In the genomic region with DNA sequence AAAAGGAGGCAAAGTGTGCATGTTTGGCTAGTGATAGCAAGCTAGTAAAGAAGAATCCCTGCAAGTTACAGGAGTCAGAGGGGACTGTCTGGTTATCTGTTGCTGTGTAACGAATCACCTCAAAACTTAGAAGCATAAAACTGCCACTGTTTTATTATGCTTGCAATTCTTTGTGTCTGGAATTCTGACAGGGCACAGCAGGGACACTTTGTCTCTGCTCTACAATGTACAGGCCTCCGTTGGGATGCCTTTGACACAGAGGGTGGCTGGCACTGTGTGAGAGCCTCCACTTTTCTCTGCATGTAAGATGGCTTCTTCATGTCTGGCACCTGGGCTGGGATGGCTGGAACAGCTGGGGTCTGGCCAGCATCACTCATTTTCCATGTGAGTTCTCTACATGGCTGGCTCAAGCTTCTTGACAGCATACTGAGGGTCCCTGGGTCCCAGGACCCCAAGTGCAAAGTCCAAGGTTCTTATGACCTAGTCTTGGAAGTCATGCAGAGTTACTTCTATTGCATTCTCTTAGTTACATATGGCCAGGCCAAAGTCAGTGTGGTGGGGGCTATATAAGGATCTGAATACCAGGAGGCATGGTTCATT, we compare ENCODE assay signal across 19 cellular contexts.
"Had no signal": no experiment of that assay in that cellular context is flagged by ENCODE, and none has a peak within 500 bp of the region (broad histone marks: within the 10 kb centered on the region; RNA-seq: fewer than 3 reads in every experiment).

No MANE protein-coding gene starts in this region.

- H3K4me3 ChIP-seq: thyroid gland had no signal

- H3K4me3 Mint-ChIP-seq: activated naive CD8-positive, alpha-beta T cell treated with anti-CD3 and anti-CD28 coated beads, Interleukin-2, amount 10 ng/mL, durations not matched to agents 7 days and 5 days; activated T-helper 17 cell treated with anti-CD3 and anti-CD28 coated beads, Interleukin-2, amount 50 U/mL, for 72 hours; dendritic cell treated with granulocyte-macrophage colony-stimulating factor and Interleukin-4, amounts not matched to agents 40 ng/mL and 50 ng/mL, for 4 days; naive thymus-derived CD4-positive, alpha-beta T cell; T-helper 2 cell treated with Interferon-gamma antibody and Interleukin-4, amounts not matched to agents 5 μg/mL and 100 μg/mL, for 36 hours had no signal

- H3K27ac ChIP-seq: brain microvascular endothelial cell, neutrophil, thyroid gland had no signal

- DNase-seq: activated CD4-positive, alpha-beta T cell treated with anti-CD3 and anti-CD28 coated beads, Interleukin-2, amount 50 U/mL, for 4 hours; activated naive CD4-positive, alpha-beta T cell treated with Interleukin-2 at 50 U/mL for 16 hours; activated naive CD8-positive, alpha-beta T cell treated with anti-CD3 and anti-CD28 coated beads, Interleukin-2, amount 10 ng/mL, durations not matched to agents 7 days and 5 days; activated T-cell treated with anti-CD3 and anti-CD28 coated beads, Interleukin-2, amount 50 U/mL, for 1 hour; brain microvascular endothelial cell; central memory CD4-positive, alpha-beta T cell; effector memory CD4-positive, alpha-beta T cell; hippocampal formation; mammary epithelial cell; SK-N-SH; stimulated activated CD4-positive, alpha-beta T cell treated with anti-CD3 and anti-CD28 coated beads, Interleukin-12 subunit alpha, Interleukin-12 subunit beta, amount 100 ng/mL, for 4 hours; stimulated activated CD4-positive, alpha-beta T cell treated with anti-CD3 and anti-CD28 coated beads, Interleukin-1b, Interleukin-23, amount 100 ng/mL, for 48 hours; stimulated activated naive CD4-positive, alpha-beta T cell treated with Interleukin-2 at 50 U/mL for 16 hours; thyroid gland had no signal

- ATAC-seq: activated T-helper 17 cell treated with anti-CD3 and anti-CD28 coated beads, Interleukin-2, amount 50 U/mL, for 72 hours; naive thymus-derived CD4-positive, alpha-beta T cell had no signal

- H3K27ac Mint-ChIP-seq: activated naive CD8-positive, alpha-beta T cell treated with anti-CD3 and anti-CD28 coated beads, Interleukin-2, amount 10 ng/mL, durations not matched to agents 7 days and 5 days; activated T-helper 17 cell treated with anti-CD3 and anti-CD28 coated beads, Interleukin-2, amount 50 U/mL, for 72 hours; dendritic cell treated with granulocyte-macrophage colony-stimulating factor and Interleukin-4, amounts not matched to agents 40 ng/mL and 50 ng/mL, for 4 days; naive thymus-derived CD4-positive, alpha-beta T cell; T-helper 2 cell treated with Interferon-gamma antibody and Interleukin-4, amounts not matched to agents 5 μg/mL and 100 μg/mL, for 36 hours had no signal

- H3K36me3 Mint-ChIP-seq: activated naive CD8-positive, alpha-beta T cell treated with anti-CD3 and anti-CD28 coated beads, Interleukin-2, amount 10 ng/mL, durations not matched to agents 7 days and 5 days; naive thymus-derived CD4-positive, alpha-beta T cell had no signal

- H3K4me2 ChIP-seq: SK-N-SH had no signal

- H3K4me1 Mint-ChIP-seq: activated T-helper 17 cell treated with anti-CD3 and anti-CD28 coated beads, Interleukin-2, amount 50 U/mL, for 72 hours had no signal

- H3K27me3 ChIP-seq: brain microvascular endothelial cell, thyroid gland had no signal

- H3K9ac ChIP-seq: SK-N-SH had no signal

- H3K4me1 ChIP-seq: thyroid gland had no signal

- H3K36me3 ChIP-seq: brain microvascular endothelial cell, neutrophil, thyroid gland had no signal

- H3K9me3 ChIP-seq: neutrophil, SK-N-SH, thyroid gland had no signal

- H3K9me3 Mint-ChIP-seq: activated naive CD8-positive, alpha-beta T cell treated with anti-CD3 and anti-CD28 coated beads, Interleukin-2, amount 10 ng/mL, durations not matched to agents 7 days and 5 days; activated T-helper 17 cell treated with anti-CD3 and anti-CD28 coated beads, Interleukin-2, amount 50 U/mL, for 72 hours; dendritic cell treated with granulocyte-macrophage colony-stimulating factor and Interleukin-4, amounts not matched to agents 40 ng/mL and 50 ng/mL, for 4 days; T-helper 2 cell treated with Interferon-gamma antibody and Interleukin-4, amounts not matched to agents 5 μg/mL and 100 μg/mL, for 36 hours had no signal
